1 cellular context compared by ENCODE assay signal in genomic region chr18:63422087-63422861, GRCh38.
TF ChIP-seq lines count a peak whose summit lies in the region.

Gene VPS4B (minus strand): TSS chr18:63422476. CDS start chr18:63422259, 217 bp downstream.

TF ChIP-seq in HepG2, 621 proteins besides CTCF, POLR2A, EP300 and RAD21 (continued from another document and continues in another):
- TF ChIP-seq REST (IDR thresholded peaks at IDR 0.05; ENCODE audit: borderline replicate concordance in 1 of 2, low read depth in 1 of 2, low read length in 2 of 2), result 0 out of 4 replicates have a peak, but pooled peaks of 1 of the 2 experiments have one; percentile 7
- TF ChIP-seq GLMP (CRISPR knock-in tag; IDR thresholded peaks at IDR 0.05; ENCODE audit: borderline replicate concordance), result no peak
- peak; percentile 50; the same call in 1 of the 2 replicates for TF ChIP-seq ZNF292 (CRISPR knock-in tag; IDR thresholded peaks at IDR 0.05; ENCODE audit: borderline replicate concordance, low read depth)
- TF ChIP-seq MBNL3 (CRISPR knock-in tag; conservative IDR thresholded peaks at IDR 0.05), result no peak
- TF ChIP-seq SMYD3 (CRISPR knock-in tag; IDR thresholded peaks at IDR 0.05), result peak; percentile 65; the same call in 1 of the 2 replicates
- no peak for TF ChIP-seq ZNF251 (CRISPR knock-in tag; IDR thresholded peaks at IDR 0.05)
- TF ChIP-seq YEATS4 (CRISPR knock-in tag; IDR thresholded peaks at IDR 0.05; ENCODE audit: borderline replicate concordance), result peak; percentile 82; the same call in 1 of the 2 replicates
- peak; percentile 38; the same call in 1 of the 2 replicates for TF ChIP-seq ARNT2 (CRISPR knock-in tag; IDR thresholded peaks at IDR 0.05; ENCODE audit: low read depth)
- TF ChIP-seq ZNF710 (CRISPR knock-in tag; IDR thresholded peaks at IDR 0.05; ENCODE audit: borderline replicate concordance), result no peak; the same call in 1 of the 2 replicates
- peak; percentile 81; the same call in 1 of the 2 replicates for TF ChIP-seq ZNF784 (CRISPR knock-in tag; IDR thresholded peaks at IDR 0.05; ENCODE audit: borderline replicate concordance)
- TF ChIP-seq HNF1B (CRISPR knock-in tag; IDR thresholded peaks at IDR 0.05), result peak; percentile 94
- 0 out of 2 replicates have a peak, but pooled peaks have one; percentile 19 for TF ChIP-seq ZSCAN25 (CRISPR knock-in tag; IDR thresholded peaks at IDR 0.05)
- peak; percentile 40; the same call in 1 of the 2 replicates for TF ChIP-seq ZNF607 (CRISPR knock-in tag; IDR thresholded peaks at IDR 0.05; ENCODE audit: borderline replicate concordance)
- 0 out of 2 replicates have a peak, but pooled peaks have one; percentile 10 for TF ChIP-seq ZNF773 (CRISPR knock-in tag; IDR thresholded peaks at IDR 0.05; ENCODE audit: borderline replicate concordance)
- TF ChIP-seq RFXANK (CRISPR knock-in tag; IDR thresholded peaks at IDR 0.05), result 0 out of 2 replicates have a peak, but pooled peaks have one; percentile 29
- peak; percentile 88 for TF ChIP-seq KDM5A (IDR thresholded peaks at IDR 0.05; ENCODE audit: borderline replicate concordance, low read length)
- TF ChIP-seq HNRNPH1 (optimal IDR thresholded peaks at IDR 0.05; ENCODE audit: low read depth, low read length), result peak; percentile 70
- TF ChIP-seq ZXDC (CRISPR knock-in tag; IDR thresholded peaks at IDR 0.05), result peak; percentile 33; the same call in 1 of the 2 replicates
- TF ChIP-seq HCFC1 (IDR thresholded peaks at IDR 0.05; ENCODE audit: low read depth, low read length), result peak; percentile 87
- peak; percentile 99 for TF ChIP-seq ZFX (CRISPR knock-in tag; IDR thresholded peaks at IDR 0.05; ENCODE audit: low read depth)
- 0 out of 2 replicates have a peak, but pooled peaks have one; percentile 43 for TF ChIP-seq ZNF749 (CRISPR knock-in tag; IDR thresholded peaks at IDR 0.05; ENCODE audit: borderline replicate concordance)
- TF ChIP-seq ZNF143 (CRISPR knock-in tag; IDR thresholded peaks at IDR 0.05), result peak; percentile 88
- peak; percentile 56; the same call in 1 of the 3 replicates for TF ChIP-seq MXI1 (IDR thresholded peaks at IDR 0.05; ENCODE audit: borderline replicate concordance, low read depth, low read length)
- no peak; the same call in 1 of the 2 replicates for TF ChIP-seq ZNF691 (CRISPR knock-in tag; IDR thresholded peaks at IDR 0.05; ENCODE audit: borderline replicate concordance, low read depth)
- 0 out of 2 replicates have a peak, but pooled peaks have one; percentile 64 for TF ChIP-seq ZNF619 (CRISPR knock-in tag; IDR thresholded peaks at IDR 0.05)
- TF ChIP-seq PLRG1 (conservative IDR thresholded peaks at IDR 0.05), result no peak
- TF ChIP-seq MAX (IDR thresholded peaks at IDR 0.05), result peak; percentile 69
- 0 out of 2 replicates have a peak, but pooled peaks have one; percentile 20 for TF ChIP-seq ZNF274 (CRISPR knock-in tag; IDR thresholded peaks at IDR 0.05)
- TF ChIP-seq HOXA3 (CRISPR knock-in tag; IDR thresholded peaks at IDR 0.05), result peak; percentile 91; the same call in 1 of the 2 replicates
- peak; percentile 98 for TF ChIP-seq PHF20 (CRISPR knock-in tag; IDR thresholded peaks at IDR 0.05)
- peak; percentile 33; the same call in 1 of the 2 replicates for TF ChIP-seq SKIL (CRISPR knock-in tag; IDR thresholded peaks at IDR 0.05; ENCODE audit: borderline replicate concordance)
- peak; percentile 9; the same call in 1 of the 2 replicates for TF ChIP-seq THRA (CRISPR knock-in tag; IDR thresholded peaks at IDR 0.05; ENCODE audit: borderline replicate concordance)
- TF ChIP-seq ZNF777 (CRISPR knock-in tag; IDR thresholded peaks at IDR 0.05), result peak; percentile 35
- peak; percentile 24; the same call in 1 of the 2 replicates for TF ChIP-seq ZNF639 (CRISPR knock-in tag; conservative IDR thresholded peaks at IDR 0.05)
- TF ChIP-seq ZNF354B (CRISPR knock-in tag; IDR thresholded peaks at IDR 0.05), result no peak
- peak; percentile 56 for TF ChIP-seq AGO2 (optimal IDR thresholded peaks at IDR 0.05; ENCODE audit: low read depth, low read length)
- no peak for TF ChIP-seq ZNF33A (CRISPR knock-in tag; IDR thresholded peaks at IDR 0.05; ENCODE audit: borderline replicate concordance)
- TF ChIP-seq ZNF501 (CRISPR knock-in tag; IDR thresholded peaks at IDR 0.05), result peak; percentile 93
- peak; percentile 8; the same call in 1 of the 2 replicates for TF ChIP-seq ZKSCAN1 (IDR thresholded peaks at IDR 0.05; ENCODE audit: low read length)
